Comparison of ENCODE assay signal across 1 cellular context in genomic region chr6:31899882-31900722, GRCh38.
A peak's percentile ranks its signal among the peaks of the same experiment; 100 is the strongest.
TF ChIP-seq lines count a peak whose summit lies in the region.

No MANE protein-coding gene starts in this region.

TF ChIP-seq in K562, 482 proteins besides CTCF, POLR2A, EP300 and RAD21 (continued from another document):
- TF ChIP-seq PATZ1 (CRISPR knock-in tag; IDR thresholded peaks at IDR 0.05; ENCODE audit: borderline replicate concordance) = no peak
- TF ChIP-seq ZFP36 (IDR thresholded peaks at IDR 0.05; ENCODE audit: low read depth, low read length, partially characterized antibody) = no peak
- TF ChIP-seq EGR1 (conservative IDR thresholded peaks at IDR 0.05) = no peak
- TF ChIP-seq EWSR1 (IDR thresholded peaks at IDR 0.05; ENCODE audit: borderline replicate concordance, low read depth, partially characterized antibody) = no peak
- 0 out of 2 replicates have a peak, but pooled peaks have one; percentile 83 for TF ChIP-seq MED1 (CRISPR knock-in tag; IDR thresholded peaks at IDR 0.05; ENCODE audit: borderline replicate concordance)
- no peak for TF ChIP-seq IFI16 (CRISPR knock-in tag; IDR thresholded peaks at IDR 0.05)
- no peak for TF ChIP-seq ZKSCAN1 (IDR thresholded peaks at IDR 0.05; ENCODE audit: low read depth, low read length)
- peak; percentile 13; the same call in 1 of the 2 replicates for TF ChIP-seq CXXC5 (CRISPR knock-in tag; IDR thresholded peaks at IDR 0.05)
- peak; percentile 31; the same call in 1 of the 2 replicates for TF ChIP-seq ZBTB2 (IDR thresholded peaks at IDR 0.05)
- TF ChIP-seq COPS2 (conservative IDR thresholded peaks at IDR 0.05) = no peak
- no peak for TF ChIP-seq STAG1 (CRISPR knock-in tag; IDR thresholded peaks at IDR 0.05; ENCODE audit: borderline replicate concordance)
- TF ChIP-seq LEF1 (IDR thresholded peaks at IDR 0.05) = no peak
- no peak for TF ChIP-seq HDAC6 (IDR thresholded peaks at IDR 0.05; ENCODE audit: low read depth, low read length)
- no peak for TF ChIP-seq CBFA2T2 (conservative IDR thresholded peaks at IDR 0.05)
- no peak for TF ChIP-seq ZNF263 (CRISPR knock-in tag; IDR thresholded peaks at IDR 0.05; ENCODE audit: borderline replicate concordance)
- peak; percentile 9; the same call in 1 of the 2 replicates for TF ChIP-seq ATF3 (IDR thresholded peaks at IDR 0.05)
- no peak for TF ChIP-seq ATF3 (CRISPR knock-in tag; conservative IDR thresholded peaks at IDR 0.05)
- no peak for TF ChIP-seq ZNF174 (CRISPR knock-in tag; IDR thresholded peaks at IDR 0.05)
- no peak for TF ChIP-seq HNRNPUL1 (IDR thresholded peaks at IDR 0.05; ENCODE audit: low read length)
- peak; percentile 43 for TF ChIP-seq ZFX (CRISPR knock-in tag; IDR thresholded peaks at IDR 0.05)
- no peak for TF ChIP-seq BRCA1 (IDR thresholded peaks at IDR 0.05)
- 0 out of 2 replicates have a peak, but pooled peaks have one; percentile 50 for TF ChIP-seq BRCA1 (CRISPR knock-in tag; IDR thresholded peaks at IDR 0.05)
- no peak for TF ChIP-seq PCBP1 (IDR thresholded peaks at IDR 0.05; ENCODE audit: low read depth, low read length, poor library complexity, severe bottlenecking)
- no peak for TF ChIP-seq SMARCB1 (IDR thresholded peaks at IDR 0.05; ENCODE audit: insufficient read length, low read depth)
- TF ChIP-seq ZNF23 (CRISPR knock-in tag; IDR thresholded peaks at IDR 0.05) = no peak
- no peak for TF ChIP-seq NFXL1 (CRISPR knock-in tag; IDR thresholded peaks at IDR 0.05)
- peak in 1 of 2 experiments; percentile 24; a peak in 1 of 4 replicates for TF ChIP-seq NRF1 (conservative IDR thresholded peaks at IDR 0.05 in 1 of 2, IDR thresholded peaks at IDR 0.05 in 1 of 2)
- no peak for TF ChIP-seq HDAC8 (tag; IDR thresholded peaks at IDR 0.05)
- TF ChIP-seq ZBTB26 (CRISPR knock-in tag; IDR thresholded peaks at IDR 0.05) = no peak
- TF ChIP-seq NR0B1 (IDR thresholded peaks at IDR 0.05; ENCODE audit: partially characterized antibody) = no peak
- TF ChIP-seq ZBTB43 (CRISPR knock-in tag; IDR thresholded peaks at IDR 0.05) = no peak
- no peak for TF ChIP-seq ATF1 (CRISPR knock-in tag; IDR thresholded peaks at IDR 0.05)
- no peak for TF ChIP-seq ATF1 (tag; IDR thresholded peaks at IDR 0.05)
- no peak for TF ChIP-seq WHSC1 (IDR thresholded peaks at IDR 0.05; ENCODE audit: low read length)
- TF ChIP-seq MGA (IDR thresholded peaks at IDR 0.05) = peak; percentile 34; the same call in 1 of the 2 replicates
- TF ChIP-seq ZNF146 (CRISPR knock-in tag; IDR thresholded peaks at IDR 0.05; ENCODE audit: unreplicated experiment) = no peak
- no peak; the same call in 1 of the 2 replicates for TF ChIP-seq ZBTB1 (CRISPR knock-in tag; IDR thresholded peaks at IDR 0.05; ENCODE audit: borderline replicate concordance, low read depth)
- TF ChIP-seq MAX (CRISPR knock-in tag; IDR thresholded peaks at IDR 0.05) = peak; percentile 36; the same call in 1 of the 2 replicates
- TF ChIP-seq DMBX1 (CRISPR knock-in tag; IDR thresholded peaks at IDR 0.05; ENCODE audit: borderline replicate concordance) = no peak
- TF ChIP-seq ZNF77 (CRISPR knock-in tag; IDR thresholded peaks at IDR 0.05) = no peak
- TF ChIP-seq RBFOX2 (IDR thresholded peaks at IDR 0.05; ENCODE audit: low read depth, low read length) = peak; percentile 53
- TF ChIP-seq FIP1L1 (IDR thresholded peaks at IDR 0.05; ENCODE audit: low read depth, low read length, poor library complexity, severe bottlenecking) = peak; percentile 43
- peak; percentile 74; the same call in 1 of the 2 replicates for TF ChIP-seq THRAP3 (IDR thresholded peaks at IDR 0.05; ENCODE audit: borderline replicate concordance)
- TF ChIP-seq E2F1 (CRISPR knock-in tag; IDR thresholded peaks at IDR 0.05) = no peak
- no peak for TF ChIP-seq SMARCA5 (IDR thresholded peaks at IDR 0.05)
TF ChIP-seq in K562: peak in this region for 23.
